ENCODE assay signal across 8 cellular contexts in the genomic region with DNA sequence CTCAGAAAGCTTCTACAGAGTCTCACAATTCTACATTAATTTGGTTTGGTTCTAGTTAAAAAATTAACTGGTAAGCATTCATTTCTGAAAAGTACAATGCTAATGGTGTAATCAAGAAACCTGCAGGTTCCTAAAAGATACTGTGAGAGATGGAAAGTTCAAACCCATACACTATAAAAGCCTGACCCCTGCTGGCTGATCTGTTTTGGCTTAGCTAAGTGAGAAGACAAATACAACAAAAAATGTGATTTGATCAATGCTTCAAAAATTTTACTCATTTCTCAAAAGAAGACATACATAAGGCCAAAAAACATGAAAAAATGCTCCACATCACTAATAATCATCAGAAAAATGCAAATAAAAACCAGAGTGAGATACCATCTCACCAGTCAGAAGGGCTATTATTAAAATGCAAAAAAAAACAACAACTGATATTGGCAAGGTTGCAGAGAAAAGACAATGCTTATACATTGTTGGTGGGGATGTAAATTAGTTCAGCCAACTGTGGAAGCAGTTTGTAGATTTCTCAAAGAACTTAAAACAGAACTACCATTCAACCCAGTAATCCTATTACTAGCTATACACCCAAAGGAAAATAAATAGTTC.
A peak's percentile ranks its signal among the peaks of the same experiment; 100 is the strongest.
DNase-seq lines count a peak whose midpoint lies in the region; ATAC-seq and TF ChIP-seq lines count a peak whose summit lies in the region.

No MANE protein-coding gene starts in this region.

- H3K4me3 ChIP-seq in CD4-positive, alpha-beta memory T cell (ENCODE audit: low read length in 2 of 2), result no peak overlapping the region

- H3K4me3 Mint-ChIP-seq in CD4-positive, alpha-beta memory T cell, result no peak overlapping the region

- H3K4me1 ChIP-seq in CD4-positive, alpha-beta memory T cell (ENCODE audit: insufficient read depth, low read length), result no peaks in the 10 kb centered on the region

- H3K27ac ChIP-seq in CD4-positive, alpha-beta memory T cell (ENCODE audit: low read depth, low read length), result no peak overlapping the region

- ATAC-seq in GM18498 (IDR thresholded peaks at IDR 0.05; ENCODE audit: unreplicated experiment), result peak; percentile 54
- ATAC-seq in GM21825 (IDR thresholded peaks at IDR 0.05; ENCODE audit: unreplicated experiment), result no peak

- POLR2A ChIA-PET in CD4-positive, alpha-beta memory T cell (lab: Charles Lee; ENCODE audit: partially characterized antibody), result no interaction called here

- no peaks in the 10 kb centered on the region for H3K36me3 Mint-ChIP-seq in CD4-positive, alpha-beta memory T cell

- H3K36me3 ChIP-seq in CD4-positive, alpha-beta memory T cell (ENCODE audit: insufficient read depth, low read length), result no peaks in the 10 kb centered on the region

- no peaks in the 10 kb centered on the region for H3K9me3 Mint-ChIP-seq in CD4-positive, alpha-beta memory T cell

- CTCF ChIA-PET in CD4-positive, alpha-beta memory T cell (lab: Charles Lee; ENCODE audit: partially characterized antibody), result interaction anchor here (0.9 to 11.8 kb wide), 10 partner anchors 8 to 186 kb away, joined by 3 to 141 read pairs (median 4); no protein-coding TSS in a partner anchor

- H3K27me3 Mint-ChIP-seq in CD4-positive, alpha-beta memory T cell, result peaks cover 20 to 23% of the 10 kb centered on the region in 2 donors

- no peaks in the 10 kb centered on the region for H3K27me3 ChIP-seq in CD4-positive, alpha-beta memory T cell (ENCODE audit: insufficient read depth, low read length)

- intact Hi-C loops in CD4-positive, alpha-beta memory T cell (cut with micrococcal nuclease), result loop anchor here (1.0 kb wide), 1 partner anchor 19 kb away; no protein-coding TSS in a partner anchor

- no peak overlapping the region for H3K27ac Mint-ChIP-seq in CD4-positive, alpha-beta memory T cell

- H3K4me1 Mint-ChIP-seq in CD4-positive, alpha-beta memory T cell, result no peaks in the 10 kb centered on the region

- TF ChIP-seq CTCF in LNCAP (IDR thresholded peaks at IDR 0.05), result peak; percentile 78

- peak; percentile 9 to 33 (median 16) for DNase-seq in CD4-positive, alpha-beta memory T cell
- peak; percentile 48 for DNase-seq in activated CD4-positive, alpha-beta T cell treated with anti-CD3 and anti-CD28 coated beads for 48 hours
- DNase-seq in foreskin melanocyte, result peak; percentile 42
- peak; percentile 58 for DNase-seq in putamen (ENCODE audit: low spot score)
- DNase-seq in ureter (ENCODE audit: low spot score), result no peak

- H3K9me3 ChIP-seq in CD4-positive, alpha-beta memory T cell (ENCODE audit: control insufficient read depth in 1 of 2, low read length in 2 of 2), result no peaks in the 10 kb centered on the region
